8 cellular contexts compared by ENCODE assay signal in the genomic region with DNA sequence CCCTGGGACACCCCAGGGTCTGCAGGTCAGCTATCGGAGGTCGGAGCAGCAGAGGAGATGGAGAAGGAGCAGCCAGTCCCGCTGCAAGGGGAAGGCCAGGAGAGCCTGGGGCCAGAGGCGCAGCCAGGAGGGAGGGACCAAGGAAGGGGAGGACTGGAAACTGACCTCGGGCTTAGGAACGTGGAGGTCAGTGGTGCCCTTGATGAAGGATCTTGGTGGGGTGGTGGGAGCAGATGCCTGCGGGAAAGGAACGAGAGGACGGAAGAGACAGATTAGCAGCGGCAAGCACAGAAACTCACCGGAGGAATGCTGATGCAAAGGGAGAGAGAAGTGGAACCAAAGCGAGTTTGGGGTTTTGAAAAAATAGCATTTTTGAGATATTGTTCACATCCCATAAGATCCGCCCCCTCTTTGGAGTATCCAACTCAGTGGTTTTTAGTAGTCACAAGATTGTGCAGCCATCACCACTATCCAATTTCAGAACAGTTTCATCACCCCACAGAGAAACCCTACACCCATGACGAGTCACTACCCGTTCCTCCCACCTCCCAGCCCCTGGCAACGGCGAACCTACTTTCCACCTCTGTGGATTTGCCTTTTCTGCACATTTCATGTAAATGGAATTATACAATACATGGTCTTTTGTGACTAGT. TPM values are rescaled to one million over a fixed set of nuclear protein-coding genes. Genes with fewer than 3 reads are reported as not detected.
DNase-seq lines count a peak whose midpoint lies in the region; ATAC-seq and TF ChIP-seq lines count a peak whose summit lies in the region.

No MANE protein-coding gene starts in this region.

- no peaks in the 10 kb centered on the region for H3K9me3 ChIP-seq in smooth muscle cell (replicated peaks; ENCODE audit: low read depth)

- no peak overlapping the region for H3K4me3 ChIP-seq in smooth muscle cell

- TF ChIP-seq CTCF in smooth muscle cell (IDR thresholded peaks at IDR 0.05; ENCODE audit: borderline replicate concordance, insufficient read depth, poor library complexity, severe bottlenecking) = no peak

- 60% methylated on average over 17 of the region's 17 CpGs for WGBS in smooth muscle cell (ENCODE audit: low lambda C conversion rate)

- peak overlapping the region; percentile 86 for H3K27ac ChIP-seq in smooth muscle cell (ENCODE audit: low read depth)

- TF ChIP-seq POLR2A in erythroblast (IDR thresholded peaks at IDR 0.05; ENCODE audit: low read length) = no peak

- H4K20me1 ChIP-seq in smooth muscle cell (ENCODE audit: low read depth) = no peaks in the 10 kb centered on the region

- H3K9ac ChIP-seq in smooth muscle cell (ENCODE audit: low read depth) = peak overlapping the region; percentile 55

- ATAC-seq in GM21619 (IDR thresholded peaks at IDR 0.05; ENCODE audit: unreplicated experiment) = no peak
- ATAC-seq in HG03025 (IDR thresholded peaks at IDR 0.05; ENCODE audit: low FRiP score, unreplicated experiment) = no peak

- no peaks in the 10 kb centered on the region for H3K27me3 ChIP-seq in smooth muscle cell (ENCODE audit: low read depth)

- H3K36me3 ChIP-seq in smooth muscle cell (ENCODE audit: low read depth) = no peaks in the 10 kb centered on the region

- no peak overlapping the region for H2AFZ ChIP-seq in smooth muscle cell (ENCODE audit: low read depth)

- DNase-seq in GM04504 (ENCODE audit: low read depth) = peak; percentile 97
- peak; percentile 98 for DNase-seq in RPMI7951 (ENCODE audit: low read depth)
- DNase-seq in erythroblast (lab: John Stamatoyannopoulos, UW) = peak; percentile 22 to 73
- no peak for DNase-seq in smooth muscle cell (lab: John Stamatoyannopoulos, UW; ENCODE audit: unreplicated experiment)
- DNase-seq in D341Med (ENCODE audit: low spot score) = no peak
- no peak for DNase-seq in ecto neural progenitor cell (ENCODE audit: low spot score)

- no peaks in the 10 kb centered on the region for H3K79me2 ChIP-seq in smooth muscle cell (ENCODE audit: low read depth)

- H3K4me2 ChIP-seq in smooth muscle cell = peak overlapping the region; percentile 76

- no peaks in the 10 kb centered on the region for H3F3A ChIP-seq in smooth muscle cell (ENCODE audit: low read depth)

- H3K4me1 ChIP-seq in smooth muscle cell (ENCODE audit: low read depth) = no peaks in the 10 kb centered on the region

RNA-seq across cellular contexts. Expression of a gene that starts 22.1 kb away (rescaled TPM):
- total RNA-seq in RPMI7951 (2014; rRNA removed; shearing (Covaris generic)) = 12.9 and 14.3 TPM in 2 replicates
- total RNA-seq in smooth muscle cell = 2.2 and 2.3 TPM in 2 replicates
- 4.0 and 6.9 TPM in 2 replicates for polyA plus RNA-seq in smooth muscle cell

RNA-seq across cellular contexts. Expression of a gene that starts 27.7 kb away (rescaled TPM):
- 32.8 and 33.0 TPM in 2 replicates for total RNA-seq in RPMI7951 (2014; rRNA removed; shearing (Covaris generic))
- 22.7 and 29.7 TPM in 2 replicates for total RNA-seq in smooth muscle cell
- 30.0 TPM in 2 replicates for polyA plus RNA-seq in smooth muscle cell

Comparison
In these comparisons a context has a peak if more than half of its experiments do, and no peak if none do; other contexts are left out.
1. DNase-seq: peak in GM04504 (single experiment), RPMI7951 (single experiment) and erythroblast (2 of 2); none in smooth muscle cell (single experiment), D341Med (single experiment) and ecto neural progenitor cell (single experiment).